ENCODE assay signal across 10 cellular contexts in the genomic region with DNA sequence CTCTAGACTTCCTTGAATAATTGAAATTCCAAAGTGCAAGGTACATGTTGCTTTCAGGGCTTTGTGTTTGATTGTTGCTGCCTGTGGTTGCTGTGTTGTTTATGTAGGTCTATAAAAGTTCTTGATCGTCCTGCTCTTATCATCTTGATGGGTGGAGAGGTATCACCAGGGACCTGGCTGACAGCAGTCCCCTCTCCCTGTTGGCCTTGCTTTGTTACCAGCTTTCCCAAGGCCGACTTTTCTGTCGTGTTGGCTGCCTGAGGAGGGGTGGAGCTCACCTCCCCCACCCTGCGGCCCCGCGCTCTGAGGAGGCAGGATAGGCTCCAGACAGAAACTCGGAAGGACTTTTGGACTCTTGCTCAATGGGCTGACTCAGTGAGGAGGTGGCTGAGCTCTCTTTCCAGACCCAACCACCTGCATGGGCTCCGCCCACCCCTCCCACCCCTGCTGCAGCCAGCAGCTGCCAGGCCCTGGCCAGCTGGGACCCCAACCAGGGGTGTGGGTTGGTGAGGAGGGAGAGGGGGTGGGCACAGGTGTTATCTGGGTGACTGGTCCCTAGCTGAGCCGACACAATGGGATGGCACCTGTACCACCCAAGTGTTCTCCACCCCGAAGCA. TPM values are rescaled to one million over a fixed set of nuclear protein-coding genes. Genes with fewer than 3 reads are reported as not detected.
DNase-seq lines count a peak whose midpoint lies in the region; ATAC-seq and TF ChIP-seq lines count a peak whose summit lies in the region.
"Had no signal": no experiment of that assay in that cellular context is flagged by ENCODE, and none has a peak within 500 bp of the region (broad histone marks: within the 10 kb centered on the region; RNA-seq: fewer than 3 reads in every experiment).

No MANE protein-coding gene starts in this region.

- TF ChIP-seq CTCF in PC-9 (conservative IDR thresholded peaks at IDR 0.05) (no peak), fibroblast of villous mesenchyme (IDR thresholded peaks at IDR 0.05; ENCODE audit: insufficient read depth, low read depth, low read length) (no peak), progenitor cell of endocrine pancreas (IDR thresholded peaks at IDR 0.05; ENCODE audit: unreplicated experiment) (no peak), HFFc6 (IDR thresholded peaks at IDR 0.05) (no peak)

- DNase-seq in H7 (peak; percentile 74), PC-9 (peak; percentile 85 to 92), fibroblast of villous mesenchyme (ENCODE audit: low read depth) (peak; percentile 80), progenitor cell of endocrine pancreas (ENCODE audit: low spot score, unreplicated experiment) (peak; percentile 42), HFFc6 (no peak), activated gamma-delta T cell treated with Interleukin-2 at 50 U/mL for 16 hours (no peak)
- DNase-seq in activated CD8-positive, alpha-beta T cell treated with anti-CD3 and anti-CD28 coated beads, Interleukin-2, amount 10 ng/mL, durations not matched to agents 7 days and 5 days, result no peak
- DNase-seq in activated CD4-positive, CD25-positive, alpha-beta regulatory T cell treated with anti-CD3 and anti-CD28 coated beads, Interleukin-2, amount 50 U/mL, for 72 hours, result no peak
- DNase-seq: GDM1 had no signal

- H3K9me3 Mint-ChIP-seq in progenitor cell of endocrine pancreas (ENCODE audit: low read depth), result no peaks in the 10 kb centered on the region
- H3K9me3 Mint-ChIP-seq in HFFc6, result no peaks in the 10 kb centered on the region
- H3K9me3 Mint-ChIP-seq in activated CD8-positive, alpha-beta T cell treated with anti-CD3 and anti-CD28 coated beads, Interleukin-2, amount 10 ng/mL, durations not matched to agents 7 days and 5 days (ENCODE audit: insufficient read depth), result no peaks in the 10 kb centered on the region

- H3K36me3 Mint-ChIP-seq in progenitor cell of endocrine pancreas (ENCODE audit: insufficient read depth) (peaks cover 13% of the 10 kb centered on the region), HFFc6 (ENCODE audit: low read depth) (no peaks in the 10 kb centered on the region)
- no peaks in the 10 kb centered on the region for H3K36me3 Mint-ChIP-seq in activated CD8-positive, alpha-beta T cell treated with anti-CD3 and anti-CD28 coated beads, Interleukin-2, amount 10 ng/mL, durations not matched to agents 7 days and 5 days (ENCODE audit: low read depth)

- H3K27me3 Mint-ChIP-seq in progenitor cell of endocrine pancreas (no peaks in the 10 kb centered on the region), HFFc6 (ENCODE audit: insufficient read depth) (peaks cover 58% of the 10 kb centered on the region)
- H3K27me3 Mint-ChIP-seq in activated CD8-positive, alpha-beta T cell treated with anti-CD3 and anti-CD28 coated beads, Interleukin-2, amount 10 ng/mL, durations not matched to agents 7 days and 5 days (ENCODE audit: low read depth), result peaks cover 47% of the 10 kb centered on the region

- H3K27me3 ChIP-seq in H7 (ENCODE audit: control insufficient read depth, insufficient read depth, low read length) (no peaks in the 10 kb centered on the region), PC-9 (ENCODE audit: insufficient read depth, low read depth) (no peaks in the 10 kb centered on the region)

- H3K9me3 ChIP-seq in PC-9 (ENCODE audit: insufficient read depth, low read depth), result no peaks in the 10 kb centered on the region

- no peak overlapping the region for H3K4me3 ChIP-seq in H7 (ENCODE audit: insufficient read depth, low read depth, low read length)
- peak overlapping the region; percentile 74 for H3K4me3 ChIP-seq in PC-9
- H3K4me3 ChIP-seq in fibroblast of villous mesenchyme (ENCODE audit: low read depth, low read length), result no peak overlapping the region

- H3K4me3 Mint-ChIP-seq in progenitor cell of endocrine pancreas (ENCODE audit: low read depth), result peak overlapping the region; percentile 85
- no peak overlapping the region for H3K4me3 Mint-ChIP-seq in HFFc6
- H3K4me3 Mint-ChIP-seq in activated CD8-positive, alpha-beta T cell treated with anti-CD3 and anti-CD28 coated beads, Interleukin-2, amount 10 ng/mL, durations not matched to agents 7 days and 5 days, result no peak overlapping the region

- peaks cover 45% of the 10 kb centered on the region for H3K4me1 ChIP-seq in PC-9 (replicated peaks; ENCODE audit: insufficient read depth)

- H3K27ac ChIP-seq in PC-9, result peak overlapping the region; percentile 86

- H3K79me2 ChIP-seq in PC-9 (ENCODE audit: low read depth), result peaks cover 42% of the 10 kb centered on the region

- H4K20me1 ChIP-seq in PC-9 (ENCODE audit: insufficient read depth), result peaks cover 12% of the 10 kb centered on the region

- POLR2A ChIA-PET in PC-9 (lab: Charles Lee; ENCODE audit: unreplicated experiment), result interaction anchor here (0.6 kb wide), 3 partner anchors 9 to 19 kb away, joined by 3 to 8 read pairs (median 5); no protein-coding TSS in a partner anchor
- POLR2A ChIA-PET in activated CD8-positive, alpha-beta T cell treated with anti-CD3 and anti-CD28 coated beads, Interleukin-2, amount 10 ng/mL, durations not matched to agents 7 days and 5 days (lab: Charles Lee), result interaction anchor here (0.6 to 1.6 kb wide), 2 partner anchors 9 to 131 kb away, joined by 3 to 5 read pairs; no protein-coding TSS in a partner anchor

- CTCF ChIA-PET in PC-9 (lab: Charles Lee), result no interaction called here
- CTCF ChIA-PET in activated CD8-positive, alpha-beta T cell treated with anti-CD3 and anti-CD28 coated beads, Interleukin-2, amount 10 ng/mL, durations not matched to agents 7 days and 5 days (lab: Charles Lee), result no interaction called here

- H2AFZ ChIP-seq in PC-9, result no peak overlapping the region

- H3K36me3 ChIP-seq in H7 (replicated peaks; ENCODE audit: control insufficient read depth, insufficient read depth, low read length) (peaks cover 18% of the 10 kb centered on the region), PC-9 (ENCODE audit: low read depth) (peaks cover 30% of the 10 kb centered on the region; the same call in 1 of the 2 replicates)

- H3K4me2 ChIP-seq in PC-9, result peak overlapping the region; percentile 99

- no peaks in the 10 kb centered on the region for H3K9me2 ChIP-seq in PC-9 (ENCODE audit: insufficient read depth)

- H3F3A ChIP-seq in PC-9 (ENCODE audit: insufficient read depth, low read depth), result peaks cover 38% of the 10 kb centered on the region

- intact Hi-C loops in PC-9 (cut with micrococcal nuclease; ENCODE audit: unreplicated experiment), result no loop called here

- H3K27ac Mint-ChIP-seq in progenitor cell of endocrine pancreas (peak overlapping the region; percentile 99), HFFc6 (no peak overlapping the region)
- no peak overlapping the region for H3K27ac Mint-ChIP-seq in activated CD8-positive, alpha-beta T cell treated with anti-CD3 and anti-CD28 coated beads, Interleukin-2, amount 10 ng/mL, durations not matched to agents 7 days and 5 days

- H3K4me1 Mint-ChIP-seq in progenitor cell of endocrine pancreas (ENCODE audit: low read depth) (peaks cover 56% of the 10 kb centered on the region), HFFc6 (ENCODE audit: low read depth) (peaks cover 11% of the 10 kb centered on the region)
- H3K4me1 Mint-ChIP-seq in activated CD8-positive, alpha-beta T cell treated with anti-CD3 and anti-CD28 coated beads, Interleukin-2, amount 10 ng/mL, durations not matched to agents 7 days and 5 days (ENCODE audit: low read depth), result peaks cover 13% of the 10 kb centered on the region

- no TSS peak for BruUV-seq in PC-9 (replicated peaks; lab: Mats Ljungman, UMichigan)

- no peak for ATAC-seq in activated CD8-positive, alpha-beta T cell treated with anti-CD3 and anti-CD28 coated beads, Interleukin-2, amount 10 ng/mL, durations not matched to agents 7 days and 5 days

RNA-seq across cellular contexts. Expression of a gene that starts 2.0 kb away (rescaled TPM):
- total RNA-seq in H7 (2014; rRNA removed; shearing (Covaris generic)), result 44.5 and 53.8 TPM in 2 replicates
- total RNA-seq in PC-9 (2021) (49.8 and 64.8 TPM in 2 replicates), fibroblast of villous mesenchyme (0.32 TPM in 1 of 2 replicates, not detected in the other), progenitor cell of endocrine pancreas (82.9 and 84.2 TPM in 2 replicates)
- total RNA-seq in HFFc6 (2021; fragmentation: NEBNext Ultra II Directional; extraction: Animal tissue kit (Norgen Biotek cat#: 25700)), result not detected
- total RNA-seq in activated CD8-positive, alpha-beta T cell treated with anti-CD3 and anti-CD28 coated beads, Interleukin-2, amount 10 ng/mL, durations not matched to agents 7 days and 5 days, result under 1 TPM; 0.42 to 0.57 TPM
- total RNA-seq: lung microvascular endothelial cell had no signal

RNA-seq across cellular contexts. Expression of a gene that starts 23.9 kb away (rescaled TPM):
- not detected in 2 replicates for total RNA-seq in H7 (2014; rRNA removed; shearing (Covaris generic))
- not detected in 2 replicates for total RNA-seq in PC-9 (2021)
- not detected in 2 replicates for total RNA-seq in fibroblast of villous mesenchyme
- not detected in 2 replicates for total RNA-seq in progenitor cell of endocrine pancreas
- total RNA-seq in HFFc6 (2021; fragmentation: NEBNext Ultra II Directional; extraction: Animal tissue kit (Norgen Biotek cat#: 25700)), result not detected
- under 1 TPM; 0.39 to 0.82 TPM for total RNA-seq in activated CD8-positive, alpha-beta T cell treated with anti-CD3 and anti-CD28 coated beads, Interleukin-2, amount 10 ng/mL, durations not matched to agents 7 days and 5 days
- total RNA-seq: lung microvascular endothelial cell had no signal

Comparison
In these comparisons a context has a peak if more than half of its experiments do, and no peak if none do; other contexts are left out.
1. DNase-seq: peak in H7 (single experiment), PC-9 (2 of 2), fibroblast of villous mesenchyme (single experiment) and progenitor cell of endocrine pancreas (single experiment); none in HFFc6 (single experiment), activated gamma-delta T cell treated with Interleukin-2 at 50 U/mL for 16 hours (single experiment), activated CD8-positive, alpha-beta T cell treated with anti-CD3 and anti-CD28 coated beads, Interleukin-2, amount 10 ng/mL, durations not matched to agents 7 days and 5 days (single experiment) and activated CD4-positive, CD25-positive, alpha-beta regulatory T cell treated with anti-CD3 and anti-CD28 coated beads, Interleukin-2, amount 50 U/mL, for 72 hours (single experiment).
2. RNA of a gene that starts 2.0 kb away (total RNA-seq): 82.9 to 84.2 TPM in progenitor cell of endocrine pancreas, 44.5 to 53.8 TPM in H7 and 49.8 to 64.8 TPM in PC-9; 0.42 to 0.57 TPM in activated CD8-positive, alpha-beta T cell treated with anti-CD3 and anti-CD28 coated beads, Interleukin-2, amount 10 ng/mL, durations not matched to agents 7 days and 5 days, 0.32 TPM in fibroblast of villous mesenchyme and not detected in HFFc6; every median in the first group is over 10 times any median in the second.